In the genomic region with DNA sequence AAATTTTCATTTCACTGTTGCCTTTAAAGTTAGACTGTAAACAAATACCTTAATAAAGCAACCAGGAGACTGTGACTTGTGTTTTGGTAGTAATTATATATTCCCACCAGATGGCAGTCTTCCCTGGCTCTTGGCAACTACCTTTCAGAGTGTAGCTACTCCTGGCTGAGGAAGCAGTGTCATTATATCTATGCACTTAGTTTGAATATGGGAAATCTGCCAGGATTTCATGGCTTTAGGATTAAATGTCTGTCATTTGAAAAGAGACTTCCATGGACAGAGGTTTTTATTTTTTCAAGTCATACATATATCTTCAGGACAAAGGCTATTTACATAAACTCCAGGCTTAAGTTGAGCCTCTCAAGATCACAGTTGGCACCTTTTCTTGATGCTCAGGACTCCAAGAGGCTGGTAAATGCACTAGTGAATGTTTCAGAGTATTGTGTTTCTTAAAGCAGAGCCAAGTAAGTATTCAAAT, we compare ENCODE assay signal across 8 cellular contexts.
DNase-seq lines count a peak whose midpoint lies in the region; ATAC-seq and TF ChIP-seq lines count a peak whose summit lies in the region.

No MANE protein-coding gene starts in this region.

- H3K4me3 Mint-ChIP-seq in natural killer cell: no peak overlapping the region

- no peak for TF ChIP-seq POLR2A in esophagus muscularis mucosa (IDR thresholded peaks at IDR 0.05; ENCODE audit: low read depth)

- no peak for TF ChIP-seq EP300 in esophagus muscularis mucosa (IDR thresholded peaks at IDR 0.05)

- DNase-seq in EH (ENCODE audit: low read depth) (peak; percentile 77), NCI-H446 treated with DMSO at 0.1 percent for 48 hours (lab: John Stamatoyannopoulos, UW) (peak; percentile 78), esophagus muscularis mucosa (ENCODE audit: extremely low spot score) (no peak), natural killer cell (no peak), islet precursor cell (no peak)
- DNase-seq in activated CD4-positive, alpha-beta T cell treated with anti-CD3 and anti-CD28 coated beads, Interleukin-2, amount 50 U/mL, for 1 hour: peak; percentile 17

- no peak overlapping the region for H3K4me3 ChIP-seq in esophagus muscularis mucosa

- no peaks in the 10 kb centered on the region for H3K36me3 Mint-ChIP-seq in natural killer cell

- H3K9me3 Mint-ChIP-seq in natural killer cell: no peaks in the 10 kb centered on the region

- no peaks in the 10 kb centered on the region for H3K27me3 ChIP-seq in esophagus muscularis mucosa

- peaks cover 0 to 7% of the 10 kb centered on the region in 2 donors for H3K27me3 Mint-ChIP-seq in natural killer cell (ENCODE audit: low read depth in 2 of 2)

- no peaks in the 10 kb centered on the region for H3K9me3 ChIP-seq in esophagus muscularis mucosa

- intact Hi-C loops in esophagus muscularis mucosa (cut with DNase I) (loop anchor here (5.0 to 10.0 kb wide), 2 partner anchors 995 to 1518 kb away; no protein-coding TSS in a partner anchor), natural killer cell (cut with micrococcal nuclease) (loop anchor here (1.0 to 5.0 kb wide), 3 partner anchors 591 to 1634 kb away; no protein-coding TSS in a partner anchor)

- no peaks in the 10 kb centered on the region for H3K4me1 Mint-ChIP-seq in natural killer cell

- peak; percentile 48 to 65 (median 55) for TF ChIP-seq CTCF in esophagus muscularis mucosa (IDR thresholded peaks at IDR 0.05)
- TF ChIP-seq CTCF in natural killer cell (IDR thresholded peaks at IDR 0.05): peak; percentile 57

- H3K4me1 ChIP-seq in esophagus muscularis mucosa: no peaks in the 10 kb centered on the region

- no peak overlapping the region for H3K27ac Mint-ChIP-seq in natural killer cell

- H3K27ac ChIP-seq in esophagus muscularis mucosa (replicated peaks in 1 of 4): no peak overlapping the region

- peak; percentile 93 for ATAC-seq in GM21360 (IDR thresholded peaks at IDR 0.05; ENCODE audit: unreplicated experiment)
- peak; percentile 96 for ATAC-seq in HG03521 (IDR thresholded peaks at IDR 0.05; ENCODE audit: unreplicated experiment)
- peak; percentile 69 to 79 (median 77) for ATAC-seq in natural killer cell

- H3K36me3 ChIP-seq in esophagus muscularis mucosa: no peaks in the 10 kb centered on the region

Comparison
In these comparisons a context has a peak if more than half of its experiments do, and no peak if none do; other contexts are left out.
1. DNase-seq: peak in EH (single experiment), NCI-H446 treated with DMSO at 0.1 percent for 48 hours (single experiment) and activated CD4-positive, alpha-beta T cell treated with anti-CD3 and anti-CD28 coated beads, Interleukin-2, amount 50 U/mL, for 1 hour (single experiment); none in esophagus muscularis mucosa (single experiment), natural killer cell (single experiment) and islet precursor cell (single experiment).
2. Peak in every context shown above with its lines, with median percentiles within 50 percentile points of each other: ATAC-seq.